ENCODE assay signal across 1 cellular context in genomic region chr16:78045865-78046581, GRCh38.
A peak's percentile ranks its signal among the peaks of the same experiment; 100 is the strongest.
TF ChIP-seq lines count a peak whose summit lies in the region.

No MANE protein-coding gene starts in this region.

TF ChIP-seq in HepG2, 621 proteins besides CTCF, POLR2A, EP300 and RAD21 (continued from another document and continues in another):
- TF ChIP-seq TFAP4 (IDR thresholded peaks at IDR 0.05; ENCODE audit: borderline replicate concordance, low read depth) (peak; percentile 38; the same call in 1 of the 2 replicates), ELF1 (CRISPR knock-in tag; IDR thresholded peaks at IDR 0.05) (peak; percentile 53; the same call in 1 of the 2 replicates), ZBTB21 (CRISPR knock-in tag; IDR thresholded peaks at IDR 0.05) (peak; percentile 76; the same call in 1 of the 2 replicates), ZNF138 (CRISPR knock-in tag; IDR thresholded peaks at IDR 0.05; ENCODE audit: low read depth) (peak; percentile 100), SAFB2 (CRISPR knock-in tag; IDR thresholded peaks at IDR 0.05; ENCODE audit: borderline replicate concordance, low read depth) (peak; percentile 93), HIC2 (CRISPR knock-in tag; IDR thresholded peaks at IDR 0.05; ENCODE audit: low read depth) (peak; percentile 92), SALL2 (CRISPR knock-in tag; IDR thresholded peaks at IDR 0.05) (peak; percentile 99), JDP2 (CRISPR knock-in tag; IDR thresholded peaks at IDR 0.05; ENCODE audit: borderline replicate concordance) (peak; percentile 97), CCAR2 (optimal IDR thresholded peaks at IDR 0.05; ENCODE audit: low read depth, low read length) (no peak), PBX2 (CRISPR knock-in tag; IDR thresholded peaks at IDR 0.05) (no peak), PRPF4 (IDR thresholded peaks at IDR 0.05; ENCODE audit: low read depth, low read length, poor library complexity, severe bottlenecking) (no peak), ZNF292 (CRISPR knock-in tag; IDR thresholded peaks at IDR 0.05; ENCODE audit: borderline replicate concordance, low read depth) (no peak), FOXA3 (CRISPR knock-in tag; IDR thresholded peaks at IDR 0.05) (peak; percentile 64), CBFB (CRISPR knock-in tag; IDR thresholded peaks at IDR 0.05) (peak; percentile 82; the same call in 1 of the 2 replicates), TFE3 (CRISPR knock-in tag; IDR thresholded peaks at IDR 0.05) (peak; percentile 91), REPIN1 (CRISPR knock-in tag; IDR thresholded peaks at IDR 0.05; ENCODE audit: borderline replicate concordance, low read depth) (peak; percentile 99), NFIB (CRISPR knock-in tag; IDR thresholded peaks at IDR 0.05; ENCODE audit: borderline replicate concordance) (peak; percentile 91; the same call in 1 of the 2 replicates), MLX (CRISPR knock-in tag; IDR thresholded peaks at IDR 0.05) (peak; percentile 62; the same call in 1 of the 2 replicates), ZBTB44 (CRISPR knock-in tag; IDR thresholded peaks at IDR 0.05) (peak; percentile 99), ZBTB37 (CRISPR knock-in tag; IDR thresholded peaks at IDR 0.05) (no peak), ZNF746 (CRISPR knock-in tag; IDR thresholded peaks at IDR 0.05) (peak; percentile 80; the same call in 1 of the 2 replicates), EZH2 (conservative IDR thresholded peaks at IDR 0.05; ENCODE audit: low read depth, low read length) (0 out of 2 replicates have a peak, but pooled peaks have one; percentile 28), ZNF569 (CRISPR knock-in tag; IDR thresholded peaks at IDR 0.05; ENCODE audit: borderline replicate concordance) (no peak), SOX13 (IDR thresholded peaks at IDR 0.05) (no peak), SOX13 (CRISPR knock-in tag; conservative IDR thresholded peaks at IDR 0.05 in 1 of 2, IDR thresholded peaks at IDR 0.05 in 1 of 2) (peak in 1 of 2 experiments; percentile 79; a peak in 2 of 4 replicates), ZNF280B (CRISPR knock-in tag; IDR thresholded peaks at IDR 0.05; ENCODE audit: borderline replicate concordance) (peak; percentile 98), ZNF232 (CRISPR knock-in tag; IDR thresholded peaks at IDR 0.05; ENCODE audit: borderline replicate concordance) (peak; percentile 99), MBNL3 (CRISPR knock-in tag; conservative IDR thresholded peaks at IDR 0.05) (no peak), PREB (CRISPR knock-in tag; IDR thresholded peaks at IDR 0.05) (peak; percentile 97), SKI (IDR thresholded peaks at IDR 0.05; ENCODE audit: partially characterized antibody) (no peak), POGK (CRISPR knock-in tag; conservative IDR thresholded peaks at IDR 0.05) (peak; percentile 99), HNRNPLL (IDR thresholded peaks at IDR 0.05; ENCODE audit: low read depth, low read length, poor library complexity, severe bottlenecking) (peak; percentile 45), RBAK (CRISPR knock-in tag; IDR thresholded peaks at IDR 0.05) (0 out of 2 replicates have a peak, but pooled peaks have one; percentile 49), ZNF570 (CRISPR knock-in tag; IDR thresholded peaks at IDR 0.05; ENCODE audit: borderline replicate concordance) (peak; percentile 89; the same call in 1 of the 2 replicates), NFYB (CRISPR knock-in tag; IDR thresholded peaks at IDR 0.05) (peak; percentile 42; the same call in 1 of the 2 replicates), ZBTB8A (CRISPR knock-in tag; IDR thresholded peaks at IDR 0.05; ENCODE audit: borderline replicate concordance, low read depth) (peak; percentile 70; the same call in 1 of the 2 replicates), STAT5B (CRISPR knock-in tag; IDR thresholded peaks at IDR 0.05) (peak; percentile 96), ZNF782 (CRISPR knock-in tag; IDR thresholded peaks at IDR 0.05; ENCODE audit: borderline replicate concordance) (peak; percentile 99), GRHL1 (CRISPR knock-in tag; conservative IDR thresholded peaks at IDR 0.05) (no peak; the same call in 1 of the 2 replicates)
